34 cellular contexts compared by ENCODE assay signal in genomic region chr17:39996162-39996561, GRCh38. TPM values are rescaled to one million over a fixed set of nuclear protein-coding genes. Genes with fewer than 3 reads are reported as not detected.
"Had no signal": no experiment of that assay in that cellular context is flagged by ENCODE, and none has a peak within 500 bp of the region (broad histone marks: within the 10 kb centered on the region; RNA-seq: fewer than 3 reads in every experiment).

No MANE protein-coding gene starts in this region.

- H3K4me3 ChIP-seq: colonic mucosa, esophagus squamous epithelium, heart right ventricle, mucosa of descending colon, ovary, right lobe of liver, stomach, thoracic aorta, tibial nerve, upper lobe of right lung, uterus had no signal

- H3K27me3 Mint-ChIP-seq: central memory CD8-positive, alpha-beta T cell; naive thymus-derived CD4-positive, alpha-beta T cell; progenitor cell of endocrine pancreas had no signal

- H3K27ac ChIP-seq: colonic mucosa, heart right ventricle, ovary, stomach, thoracic aorta, tibial nerve, upper lobe of right lung had no signal

- H3K4me3 Mint-ChIP-seq: central memory CD8-positive, alpha-beta T cell; mesothelial cell of epicardium; naive thymus-derived CD4-positive, alpha-beta T cell; stimulated activated effector memory CD8-positive, alpha-beta T cell treated with anti-CD3 and anti-CD28 coated beads, Interleukin-12 subunit alpha, Interleukin-12 subunit beta, amount 100 ng/mL, for 72 hours had no signal

- H3K4me1 Mint-ChIP-seq: mesothelial cell of epicardium had no signal

- H3K9me3 ChIP-seq: colonic mucosa, esophagus squamous epithelium, heart right ventricle, mucosa of descending colon, ovary, right lobe of liver, stomach, thoracic aorta, tibial nerve, upper lobe of right lung, uterus had no signal

- H3K27me3 ChIP-seq: colonic mucosa, esophagus squamous epithelium, heart right ventricle, ovary, right lobe of liver, stomach, tibial nerve, upper lobe of right lung, uterus had no signal

- H3K4me1 ChIP-seq: colonic mucosa, uterus had no signal

- H3K27ac Mint-ChIP-seq: mesothelial cell of epicardium; stimulated activated effector memory CD8-positive, alpha-beta T cell treated with anti-CD3 and anti-CD28 coated beads, Interleukin-12 subunit alpha, Interleukin-12 subunit beta, amount 100 ng/mL, for 72 hours had no signal

- H3K9me3 Mint-ChIP-seq: central memory CD8-positive, alpha-beta T cell; mesothelial cell of epicardium; naive thymus-derived CD4-positive, alpha-beta T cell; stimulated activated effector memory CD8-positive, alpha-beta T cell treated with anti-CD3 and anti-CD28 coated beads, Interleukin-12 subunit alpha, Interleukin-12 subunit beta, amount 100 ng/mL, for 72 hours had no signal

- ATAC-seq: naive thymus-derived CD4-positive, alpha-beta T cell; stimulated activated effector memory CD8-positive, alpha-beta T cell treated with anti-CD3 and anti-CD28 coated beads, Interleukin-12 subunit alpha, Interleukin-12 subunit beta, amount 100 ng/mL, for 72 hours had no signal

- FAIRE-seq: keratinocyte had no signal

- H3K36me3 ChIP-seq: ovary, uterus had no signal

- DNase-seq: dermis blood vessel endothelial cell; effector memory CD4-positive, alpha-beta T cell; erythroblast; esophagus squamous epithelium; foreskin melanocyte; glutamatergic neuron; hippocampal formation; mesenchymal stem cell; naive thymus-derived CD4-positive, alpha-beta T cell; occipital lobe; ovary; stimulated activated CD4-positive, alpha-beta T cell treated with anti-CD3 and anti-CD28 coated beads, Interleukin-2, amount 100 ng/mL, for 24 hours; stimulated activated CD4-positive, alpha-beta T cell treated with anti-CD3 and anti-CD28 coated beads, Interleukin-4, amount 100 ng/mL, for 24 hours; stimulated activated naive CD4-positive, alpha-beta T cell treated with Interleukin-2 at 50 U/mL for 16 hours; substantia nigra had no signal

RNA-seq across cellular contexts. Expression of gene CSF3, which starts 19.1 kb away (rescaled TPM):
- total RNA-seq: chondrocyte; left lobe of liver; lung microvascular endothelial cell; mesothelial cell of epicardium; mucosa of descending colon; naive thymus-derived CD4-positive, alpha-beta T cell; progenitor cell of endocrine pancreas had no signal
- polyA plus RNA-seq: naive thymus-derived CD4-positive, alpha-beta T cell; neural cell had no signal

RNA-seq across cellular contexts. Expression of gene GSDMA, which starts 33.4 kb away (rescaled TPM):
- total RNA-seq: chondrocyte, dermis blood vessel endothelial cell, left lobe of liver, lung microvascular endothelial cell, mesothelial cell of epicardium, occipital lobe, progenitor cell of endocrine pancreas, skeletal muscle tissue, stomach had no signal
- polyA plus RNA-seq: neural cell had no signal
